In genomic region chr6:113668712-113669408, GRCh38 we compare ENCODE assay signal across 14 cellular contexts.
DNase-seq lines count a peak whose midpoint lies in the region; ATAC-seq and TF ChIP-seq lines count a peak whose summit lies in the region.
"Had no signal": no experiment of that assay in that cellular context is flagged by ENCODE, and none has a peak within 500 bp of the region (broad histone marks: within the 10 kb centered on the region; RNA-seq: fewer than 3 reads in every experiment).

No MANE protein-coding gene starts in this region.

- H3F3A ChIP-seq in neural progenitor cell (ENCODE audit: low read depth): peaks cover 24% of the 10 kb centered on the region

- no peak overlapping the region for H3K27ac Mint-ChIP-seq in neural progenitor cell
- no peak overlapping the region for H3K27ac Mint-ChIP-seq in activated naive CD4-positive, alpha-beta T cell treated with anti-CD3 and anti-CD28 coated beads, Interleukin-2, amount 10 ng/mL, durations not matched to agents 7 days and 5 days
- H3K27ac Mint-ChIP-seq: H9 had no signal

- no peaks in the 10 kb centered on the region for H4K20me1 ChIP-seq in neural progenitor cell (ENCODE audit: low read depth)

- TF ChIP-seq POLR2A in lower leg skin (IDR thresholded peaks at IDR 0.05): no peak

- peak; percentile 87 for DNase-seq in NCI-H748 (lab: John Stamatoyannopoulos, UW; ENCODE audit: unreplicated experiment)
- DNase-seq in neural progenitor cell (ENCODE audit: low spot score): no peak
- DNase-seq in lower leg skin (ENCODE audit: low spot score in 2 of 2): no peak
- no peak for DNase-seq in OCI-M2 (lab: John Stamatoyannopoulos, UW; ENCODE audit: unreplicated experiment)
- no peak for DNase-seq in activated naive CD4-positive, alpha-beta T cell treated with anti-CD3 and anti-CD28 coated beads, Interleukin-2, amount 10 ng/mL, durations not matched to agents 7 days and 5 days
- DNase-seq: activated T-cell treated with anti-CD3 and anti-CD28 coated beads, Interleukin-2, amount 50 U/mL, for 4 hours; brain microvascular endothelial cell; DMS 273 treated with DMSO at 0.1 percent for 48 hours; H9; naive B cell; uterus had no signal

- ATAC-seq in GM18868 (IDR thresholded peaks at IDR 0.05; ENCODE audit: unreplicated experiment) (peak; percentile 75), HG02884 (IDR thresholded peaks at IDR 0.05; ENCODE audit: unreplicated experiment) (peak; percentile 50)
- ATAC-seq: activated T-cell treated with anti-CD3 and anti-CD28 coated beads, Interleukin-2, amount 50 U/mL, for 4 hours had no signal

- H3K27me3 ChIP-seq in neural progenitor cell: no peaks in the 10 kb centered on the region
- H3K27me3 ChIP-seq: brain microvascular endothelial cell, uterus had no signal

- H3K36me3 Mint-ChIP-seq in neural progenitor cell: no peaks in the 10 kb centered on the region
- H3K36me3 Mint-ChIP-seq in activated naive CD4-positive, alpha-beta T cell treated with anti-CD3 and anti-CD28 coated beads, Interleukin-2, amount 10 ng/mL, durations not matched to agents 7 days and 5 days: no peaks in the 10 kb centered on the region
- H3K36me3 Mint-ChIP-seq: naive B cell had no signal

- H3K4me3 Mint-ChIP-seq in neural progenitor cell: no peak overlapping the region
- H3K4me3 Mint-ChIP-seq in activated naive CD4-positive, alpha-beta T cell treated with anti-CD3 and anti-CD28 coated beads, Interleukin-2, amount 10 ng/mL, durations not matched to agents 7 days and 5 days: no peak overlapping the region
- H3K4me3 Mint-ChIP-seq: activated T-cell treated with anti-CD3 and anti-CD28 coated beads, Interleukin-2, amount 50 U/mL, for 4 hours; H9; naive B cell had no signal

- peaks cover 28% of the 10 kb centered on the region for H3K4me1 Mint-ChIP-seq in neural progenitor cell
- H3K4me1 Mint-ChIP-seq in activated naive CD4-positive, alpha-beta T cell treated with anti-CD3 and anti-CD28 coated beads, Interleukin-2, amount 10 ng/mL, durations not matched to agents 7 days and 5 days: no peaks in the 10 kb centered on the region

- peak overlapping the region; percentile 85 for H2AFZ ChIP-seq in neural progenitor cell (replicated peaks)

- no peaks in the 10 kb centered on the region for H3K36me3 ChIP-seq in neural progenitor cell
- H3K36me3 ChIP-seq: brain microvascular endothelial cell, uterus had no signal

- H3K79me2 ChIP-seq in neural progenitor cell (ENCODE audit: low read depth): no peaks in the 10 kb centered on the region

- no peak overlapping the region for H3K9ac ChIP-seq in neural progenitor cell

- H3K4me1 ChIP-seq in neural progenitor cell: peaks cover 27% of the 10 kb centered on the region
- H3K4me1 ChIP-seq: uterus had no signal

- no peaks in the 10 kb centered on the region for H3K9me3 ChIP-seq in neural progenitor cell (ENCODE audit: low read depth)
- H3K9me3 ChIP-seq: uterus had no signal

- no peaks in the 10 kb centered on the region for H3K9me3 Mint-ChIP-seq in neural progenitor cell
- H3K9me3 Mint-ChIP-seq in activated naive CD4-positive, alpha-beta T cell treated with anti-CD3 and anti-CD28 coated beads, Interleukin-2, amount 10 ng/mL, durations not matched to agents 7 days and 5 days: no peaks in the 10 kb centered on the region
- H3K9me3 Mint-ChIP-seq: activated T-cell treated with anti-CD3 and anti-CD28 coated beads, Interleukin-2, amount 50 U/mL, for 4 hours; H9; naive B cell had no signal

- H3K4me3 ChIP-seq in neural progenitor cell (no peak overlapping the region), lower leg skin (ENCODE audit: low read depth, poor library complexity, severe bottlenecking) (no peak overlapping the region)
- H3K4me3 ChIP-seq: skin epidermis, uterus had no signal

- WGBS in lower leg skin, 2 donors: 28 to 45% methylated on average over 1 of the region's 1 CpG

- H3K27me3 Mint-ChIP-seq in neural progenitor cell (ENCODE audit: insufficient read depth, low read depth): peaks cover 4% of the 10 kb centered on the region
- H3K27me3 Mint-ChIP-seq in activated naive CD4-positive, alpha-beta T cell treated with anti-CD3 and anti-CD28 coated beads, Interleukin-2, amount 10 ng/mL, durations not matched to agents 7 days and 5 days: no peaks in the 10 kb centered on the region

- H3K27ac ChIP-seq in neural progenitor cell: no peak overlapping the region
- H3K27ac ChIP-seq: brain microvascular endothelial cell, skin epidermis, uterus had no signal

- no peak for TF ChIP-seq CTCF in neural progenitor cell (IDR thresholded peaks at IDR 0.05)
- no peak for TF ChIP-seq CTCF in lower leg skin (IDR thresholded peaks at IDR 0.05)

- CTCF ChIA-PET in activated naive CD4-positive, alpha-beta T cell treated with anti-CD3 and anti-CD28 coated beads, Interleukin-2, amount 10 ng/mL, durations not matched to agents 7 days and 5 days (lab: Charles Lee): no interaction called here

- intact Hi-C loops in lower leg skin (cut with DNase I; ENCODE audit: low total_unique reads): no loop called here

- no peak overlapping the region for H3K4me2 ChIP-seq in neural progenitor cell
